Comparison of ENCODE assay signal across 30 cellular contexts in the genomic region with DNA sequence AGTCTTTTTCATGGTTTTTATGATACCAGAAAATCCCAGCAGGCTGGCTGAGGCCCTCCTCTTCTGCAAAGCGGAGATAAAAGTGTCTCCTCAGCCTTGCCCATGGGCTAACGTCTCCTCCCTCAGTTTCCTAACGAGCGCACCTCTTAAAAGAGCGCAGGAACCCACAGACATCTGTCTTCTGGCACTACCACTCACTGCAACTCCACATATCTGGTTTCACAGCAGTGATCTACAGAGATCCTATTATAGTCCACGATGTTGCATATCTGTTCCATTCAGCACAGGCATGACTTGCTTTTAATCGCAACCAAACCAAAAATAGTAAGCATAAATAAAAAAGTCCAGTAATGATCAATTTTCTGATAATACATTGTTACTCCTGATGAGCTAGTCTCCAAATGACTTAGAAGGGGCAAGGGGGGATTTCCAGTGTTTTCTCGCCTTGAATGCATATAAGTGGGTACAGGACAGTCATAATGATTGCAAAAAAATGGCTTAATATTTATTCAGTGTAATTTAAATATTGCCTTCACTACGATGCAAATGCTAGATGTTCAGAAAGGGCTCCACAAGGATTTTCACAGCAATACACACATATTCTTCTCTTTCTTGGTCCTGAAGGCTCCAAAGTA. TPM values are rescaled to one million over a fixed set of nuclear protein-coding genes. Genes with fewer than 3 reads are reported as not detected.
A peak's percentile ranks its signal among the peaks of the same experiment; 100 is the strongest.
DNase-seq lines count a peak whose midpoint lies in the region; ATAC-seq and TF ChIP-seq lines count a peak whose summit lies in the region.
"Had no signal": no experiment of that assay in that cellular context is flagged by ENCODE, and none has a peak within 500 bp of the region (broad histone marks: within the 10 kb centered on the region; RNA-seq: fewer than 3 reads in every experiment).

No MANE protein-coding gene starts in this region.

- peak; percentile 61 to 62 for ATAC-seq in activated CD4-positive, CD25-positive, alpha-beta regulatory T cell treated with anti-CD3 and anti-CD28 coated beads, Interleukin-2, amount 50 U/mL, for 24 hours
- ATAC-seq in T-helper 17 cell (no peak), natural killer cell (no peak), HG03095 (IDR thresholded peaks at IDR 0.05; ENCODE audit: unreplicated experiment) (no peak)
- ATAC-seq: lower lobe of right lung, sciatic nerve, SK-N-SH treated with all-trans-retinoic acid at 6 μM for 48 hours, WTC11 had no signal

- TF ChIP-seq CTCF in natural killer cell (IDR thresholded peaks at IDR 0.05) = no peak

- H3K27me3 Mint-ChIP-seq in T-helper 17 cell (no peaks in the 10 kb centered on the region), natural killer cell (ENCODE audit: low read depth in 2 of 2) (no peaks in the 10 kb centered on the region)
- H3K27me3 Mint-ChIP-seq: dendritic cell treated with granulocyte-macrophage colony-stimulating factor and Interleukin-4, amounts not matched to agents 40 ng/mL and 50 ng/mL, for 4 days had no signal

- intact Hi-C loops in natural killer cell (cut with micrococcal nuclease) (no loop called here), posterior vena cava (cut with DNase I) (loop anchor here in 1 of 2 donors (10.0 kb wide), 2 partner anchors 184 to 394 kb away; no protein-coding TSS in a partner anchor)

- H3K4me3 Mint-ChIP-seq in T-helper 17 cell (no peak overlapping the region), natural killer cell (no peak overlapping the region)
- H3K4me3 Mint-ChIP-seq: activated T-cell treated with anti-CD3 and anti-CD28 coated beads, Interleukin-2, amount 50 U/mL, for 4 hours; dendritic cell treated with granulocyte-macrophage colony-stimulating factor and Interleukin-4, amounts not matched to agents 40 ng/mL and 50 ng/mL, for 4 days; neural progenitor cell; WTC11 had no signal

- no peaks in the 10 kb centered on the region for H3K9me3 Mint-ChIP-seq in natural killer cell
- H3K9me3 Mint-ChIP-seq: activated T-cell treated with anti-CD3 and anti-CD28 coated beads, Interleukin-2, amount 50 U/mL, for 4 hours; dendritic cell treated with granulocyte-macrophage colony-stimulating factor and Interleukin-4, amounts not matched to agents 40 ng/mL and 50 ng/mL, for 4 days; neural progenitor cell; T-helper 2 cell treated with Interferon-gamma antibody and Interleukin-4, amounts not matched to agents 5 μg/mL and 100 μg/mL, for 36 hours; WTC11 had no signal

- no peak for DNase-seq in activated CD4-positive, CD25-positive, alpha-beta regulatory T cell treated with anti-CD3 and anti-CD28 coated beads, Interleukin-2, amount 50 U/mL, for 72 hours
- peak; percentile 11 for DNase-seq in CMK (ENCODE audit: low read depth)
- DNase-seq in T-helper 17 cell = no peak
- no peak for DNase-seq in natural killer cell
- DNase-seq in NCI-H2196 (lab: John Stamatoyannopoulos, UW; ENCODE audit: unreplicated experiment) = no peak
- DNase-seq in posterior vena cava (ENCODE audit: low spot score) = no peak
- DNase-seq: activated naive CD4-positive, alpha-beta T cell treated with Interleukin-2 at 50 U/mL for 16 hours; activated T-cell treated with anti-CD3 and anti-CD28 coated beads, Interleukin-2, amount 50 U/mL, for 4 hours; aorta; H7; kidney; lower lobe of right lung; mucosa of descending colon; NCI-H187 treated with DMSO at 0.1 percent for 48 hours; NCI-H226; posterior cingulate gyrus; stimulated activated CD4-positive, alpha-beta T cell treated with anti-CD3 and anti-CD28 coated beads, Interleukin-4, amount 100 ng/mL, for 4 hours; transverse colon had no signal

- H3K27ac Mint-ChIP-seq in T-helper 17 cell = peak overlapping the region; percentile 66
- peak overlapping the region; percentile 43 to 65 for H3K27ac Mint-ChIP-seq in natural killer cell
- H3K27ac Mint-ChIP-seq: dendritic cell treated with granulocyte-macrophage colony-stimulating factor and Interleukin-4, amounts not matched to agents 40 ng/mL and 50 ng/mL, for 4 days; neural progenitor cell; WTC11 had no signal

- H3K9me3 ChIP-seq in T-helper 17 cell (ENCODE audit: control insufficient read depth, low read length, poor library complexity, severe bottlenecking) = no peaks in the 10 kb centered on the region
- H3K9me3 ChIP-seq: lower lobe of right lung, mucosa of descending colon, transverse colon had no signal

- H3K4me1 Mint-ChIP-seq in T-helper 17 cell (peaks cover 39% of the 10 kb centered on the region), natural killer cell (peaks cover 44 to 57% of the 10 kb centered on the region in 2 donors)
- H3K4me1 Mint-ChIP-seq: neural progenitor cell, WTC11 had no signal

- no peaks in the 10 kb centered on the region for H3K36me3 Mint-ChIP-seq in T-helper 17 cell (ENCODE audit: low read depth)
- H3K36me3 Mint-ChIP-seq in natural killer cell = no peaks in the 10 kb centered on the region
- H3K36me3 Mint-ChIP-seq: neural progenitor cell, WTC11 had no signal

RNA-seq across cellular contexts. Expression of a gene that starts 20.9 kb away (rescaled TPM):
- total RNA-seq in T-helper 17 cell (not detected), natural killer cell (not detected), posterior vena cava (under 1 TPM; 0.28 to 0.33 TPM)
- total RNA-seq: A172, cardiac muscle cell, H7, sciatic nerve, WTC11 had no signal

RNA-seq across cellular contexts. Expression of a gene that starts 28.2 kb away (rescaled TPM):
- total RNA-seq in T-helper 17 cell (not detected), natural killer cell (not detected), posterior vena cava (not detected)
- total RNA-seq: A172; activated T-cell treated with anti-CD3 and anti-CD28 coated beads, Interleukin-2, amount 50 U/mL, for 4 hours; aorta; cardiac muscle cell; fibroblast of lung; H7; kidney; LHCN-M2; lower lobe of right lung; mucosa of descending colon; sciatic nerve; transverse colon; WTC11 had no signal

RNA-seq across cellular contexts. Expression of a gene that starts 49.3 kb away (rescaled TPM):
- total RNA-seq in T-helper 17 cell (10 to 100 TPM; 20.7 to 32.3 TPM), natural killer cell (10 to 100 TPM; 14.8 to 30.3 (median 18.1) TPM), posterior vena cava (1 to 10 TPM; 4.4 to 6.0 TPM)

Comparison
In these comparisons a context has a peak if more than half of its experiments do, and no peak if none do; other contexts are left out.
1. ATAC-seq: peak in activated CD4-positive, CD25-positive, alpha-beta regulatory T cell treated with anti-CD3 and anti-CD28 coated beads, Interleukin-2, amount 50 U/mL, for 24 hours (2 of 2); none in T-helper 17 cell (single experiment), natural killer cell (0 of 3) and HG03095 (single experiment).